Comparison of ENCODE assay signal across 18 cellular contexts in the genomic region with DNA sequence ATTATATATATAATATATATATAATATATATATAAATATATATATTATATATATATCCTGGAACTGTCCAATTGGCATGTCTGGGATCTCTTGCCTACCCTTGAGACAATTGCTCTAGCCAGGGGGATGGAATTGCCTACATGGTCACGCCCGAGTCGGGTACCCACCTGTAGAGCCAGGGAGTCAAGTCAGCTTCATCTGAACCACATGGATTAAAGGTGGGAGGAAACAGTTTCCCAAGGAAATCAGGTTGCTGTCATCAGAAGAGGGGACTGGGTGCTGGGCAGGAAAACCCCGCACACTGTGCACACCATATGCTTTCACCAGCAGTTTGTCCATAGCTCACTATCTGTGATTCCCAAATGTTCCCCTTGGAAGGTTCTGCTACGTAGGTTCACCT.
DNase-seq lines count a peak whose midpoint lies in the region; ATAC-seq, FAIRE-seq and TF ChIP-seq lines count a peak whose summit lies in the region.
"Had no signal": no experiment of that assay in that cellular context is flagged by ENCODE, and none has a peak within 500 bp of the region (broad histone marks: within the 10 kb centered on the region; RNA-seq: fewer than 3 reads in every experiment).

No MANE protein-coding gene starts in this region.

- H3K27me3 ChIP-seq in CD4-positive, alpha-beta T cell (ENCODE audit: control insufficient read depth, insufficient read depth, low read length), result no peaks in the 10 kb centered on the region
- H3K27me3 ChIP-seq: BLaER1 treated with 17β-estradiol and CSF1 and Interleukin-3, amounts not matched to agents 10 nM and 100 nM had no signal

- H3K27ac ChIP-seq in CD4-positive, alpha-beta T cell (ENCODE audit: low read depth, low read length), result no peak overlapping the region
- H3K27ac ChIP-seq: BLaER1 treated with 17β-estradiol and CSF1 and Interleukin-3, amounts not matched to agents 10 nM and 100 nM had no signal

- intact Hi-C loops in activated CD4-positive, alpha-beta T cell treated with anti-CD3 and anti-CD28 coated beads for 36 hours (cut with DNase I, micrococcal nuclease), result no loop called here
- intact Hi-C loops in CD4-positive, alpha-beta T cell (cut with DNase I, micrococcal nuclease), result no loop called here

- no peaks in the 10 kb centered on the region for H3K4me1 Mint-ChIP-seq in activated CD4-positive, alpha-beta T cell treated with anti-CD3 and anti-CD28 coated beads for 36 hours
- no peaks in the 10 kb centered on the region for H3K4me1 Mint-ChIP-seq in CD4-positive, alpha-beta T cell (ENCODE audit: low read depth)

- no peaks in the 10 kb centered on the region for H3K36me3 Mint-ChIP-seq in activated CD4-positive, alpha-beta T cell treated with anti-CD3 and anti-CD28 coated beads for 36 hours (ENCODE audit: low read depth)
- H3K36me3 Mint-ChIP-seq in CD4-positive, alpha-beta T cell (ENCODE audit: low read depth), result no peaks in the 10 kb centered on the region

- H3K27me3 Mint-ChIP-seq in activated CD4-positive, alpha-beta T cell treated with anti-CD3 and anti-CD28 coated beads for 36 hours, result no peaks in the 10 kb centered on the region
- H3K27me3 Mint-ChIP-seq in CD4-positive, alpha-beta T cell, result peaks cover 4% of the 10 kb centered on the region

- no peak overlapping the region for H3K4me3 Mint-ChIP-seq in activated CD4-positive, alpha-beta T cell treated with anti-CD3 and anti-CD28 coated beads for 36 hours
- no peak overlapping the region for H3K4me3 Mint-ChIP-seq in CD4-positive, alpha-beta T cell

- CTCF ChIA-PET in activated CD4-positive, alpha-beta T cell treated with anti-CD3 and anti-CD28 coated beads for 36 hours (lab: Charles Lee), result no interaction called here
- CTCF ChIA-PET in CD4-positive, alpha-beta T cell (lab: Charles Lee), result no interaction called here

- TF ChIP-seq CTCF in CD4-positive, alpha-beta T cell (IDR thresholded peaks at IDR 0.05), result no peak

- POLR2A ChIA-PET in activated CD4-positive, alpha-beta T cell treated with anti-CD3 and anti-CD28 coated beads for 36 hours (lab: Charles Lee), result no interaction called here
- POLR2A ChIA-PET in CD4-positive, alpha-beta T cell (lab: Charles Lee), result no interaction called here

- no peak for TF ChIP-seq POLR2A in GM12892 (IDR thresholded peaks at IDR 0.05; ENCODE audit: low read depth, low read length)

- H3K27ac Mint-ChIP-seq in activated CD4-positive, alpha-beta T cell treated with anti-CD3 and anti-CD28 coated beads for 36 hours, result no peak overlapping the region
- H3K27ac Mint-ChIP-seq in CD4-positive, alpha-beta T cell, result no peak overlapping the region

- FAIRE-seq in G401.6 (lab: Jason Lieb, UNC), result peak; percentile 82
- no peak for FAIRE-seq in GM12892 (lab: Jason Lieb, UNC)
- FAIRE-seq: D721Med had no signal

- no peaks in the 10 kb centered on the region for H3K9me3 Mint-ChIP-seq in activated CD4-positive, alpha-beta T cell treated with anti-CD3 and anti-CD28 coated beads for 36 hours (ENCODE audit: low read depth)
- no peaks in the 10 kb centered on the region for H3K9me3 Mint-ChIP-seq in CD4-positive, alpha-beta T cell

- no peaks in the 10 kb centered on the region for H3K9me3 ChIP-seq in CD4-positive, alpha-beta T cell (ENCODE audit: control insufficient read depth, low read length)
- H3K9me3 ChIP-seq: HAP-1 had no signal

- DNase-seq in activated CD4-positive, alpha-beta T cell treated with anti-CD3 and anti-CD28 coated beads for 36 hours, result no peak
- no peak for DNase-seq in activated CD4-positive, alpha-beta T cell treated with anti-CD3 and anti-CD28 coated beads for 48 hours
- DNase-seq in GM12892 (ENCODE audit: insufficient read length) (peak; percentile 1), NCI-H69 (lab: John Stamatoyannopoulos, UW) (peak; percentile 41), NCI-H2196 (lab: John Stamatoyannopoulos, UW; ENCODE audit: unreplicated experiment) (no peak)
- no peak for DNase-seq in CD4-positive, alpha-beta T cell
- DNase-seq: MV-4-11, NCI-H1694 treated with DMSO at 0.1 percent for 48 hours, NCI-H2107, NCI-H345, NCI-H524 treated with DMSO at 0.1 percent for 48 hours, PC-3, RPMI8226, SHP77 treated with DMSO at 0.1 percent for 48 hours had no signal

- ATAC-seq in activated CD4-positive, alpha-beta T cell treated with anti-CD3 and anti-CD28 coated beads for 36 hours, result peak; percentile 47
- ATAC-seq in CD4-positive, alpha-beta T cell (ENCODE audit: poor library complexity), result no peak
- ATAC-seq: PC-3 had no signal

Comparison
In these comparisons a context has a peak if more than half of its experiments do, and no peak if none do; other contexts are left out.
1. DNase-seq: peak in GM12892 (single experiment) and NCI-H69 (single experiment); none in activated CD4-positive, alpha-beta T cell treated with anti-CD3 and anti-CD28 coated beads for 36 hours (single experiment), activated CD4-positive, alpha-beta T cell treated with anti-CD3 and anti-CD28 coated beads for 48 hours (single experiment), NCI-H2196 (single experiment) and CD4-positive, alpha-beta T cell (0 of 10).